ENCODE assay signal across 8 cellular contexts in genomic region chr14:75068294-75069020, GRCh38. TPM values are rescaled to one million over a fixed set of nuclear protein-coding genes. Genes with fewer than 3 reads are reported as not detected.
DNase-seq lines count a peak whose midpoint lies in the region; ATAC-seq and TF ChIP-seq lines count a peak whose summit lies in the region.

No MANE protein-coding gene starts in this region.

- intact Hi-C loops in ovary (cut with DNase I), result no loop called here

- H3K4me1 ChIP-seq in ovary (ENCODE audit: insufficient read depth), result peaks cover 6% of the 10 kb centered on the region

- no peaks in the 10 kb centered on the region for H3K27me3 ChIP-seq in ovary

- no peak for TF ChIP-seq EP300 in ovary (IDR thresholded peaks at IDR 0.05)

- no peaks in the 10 kb centered on the region for H3K9me3 ChIP-seq in ovary

- H3K27ac ChIP-seq in epithelial cell of prostate (peak overlapping the region; percentile 64), ovary (peak overlapping the region in 1 of 2 donors; percentile 75)

- peak overlapping the region; percentile 53 for H3K4me3 ChIP-seq in ovary

- ATAC-seq in GM18870 (IDR thresholded peaks at IDR 0.05; ENCODE audit: unreplicated experiment), result no peak

- no peak for TF ChIP-seq POLR2A in ovary (IDR thresholded peaks at IDR 0.05)

- peak in 1 of 3 donors; percentile 18 for TF ChIP-seq CTCF in ovary (IDR thresholded peaks at IDR 0.05)

- no peaks in the 10 kb centered on the region for H3K36me3 ChIP-seq in ovary

- DNase-seq in COLO668 (lab: John Stamatoyannopoulos, UW; ENCODE audit: unreplicated experiment) (peak; percentile 16), NCI-H2227 (lab: John Stamatoyannopoulos, UW; ENCODE audit: unreplicated experiment) (peak; percentile 9), epithelial cell of prostate (ENCODE audit: low read depth, low spot score) (no peak), ovary (no peak), NCI-H82 treated with DMSO at 0.1 percent for 48 hours (lab: John Stamatoyannopoulos, UW; ENCODE audit: unreplicated experiment) (no peak)
- DNase-seq in activated CD8-positive, alpha-beta memory T cell treated with anti-CD3 and anti-CD28 coated beads for 24 hours, result no peak
- DNase-seq in activated T-cell treated with anti-CD3 and anti-CD28 coated beads, Interleukin-2, amount 50 U/mL, for 48 hours, result no peak

- 7 to 8% (median 7%) methylated on average over 13 of the region's 13 CpGs for WGBS in ovary, 3 donors

RNA-seq across cellular contexts. Expression of gene ZC2HC1C, which starts 1.0 kb away (rescaled TPM):
- 1 to 10 TPM in 4 of 7 donors, under 1 TPM in 3; 0.66 to 9.2 (median 1.3) TPM for total RNA-seq in ovary
- polyA plus RNA-seq in ovary, result 1 to 10 TPM in 1 of 2 donors, under 1 TPM in 1; 0.46 to 2.6 TPM

RNA-seq across cellular contexts. Expression of gene ACYP1, which starts 4.6 kb away (rescaled TPM):
- total RNA-seq in ovary, result 10 to 100 TPM in 4 of 7 donors, 1 to 10 TPM in 3; 5.5 to 27.7 (median 11.2) TPM
- 10 to 100 TPM; 11.3 to 16.9 TPM for polyA plus RNA-seq in ovary

RNA-seq across cellular contexts. Expression of gene MLH3, which starts 17.2 kb away (rescaled TPM):
- total RNA-seq in ovary, result 10 to 100 TPM; 21.7 to 36.4 (median 26.8) TPM
- polyA plus RNA-seq in ovary, result 10 to 100 TPM; 14.8 to 18.7 TPM

RNA-seq across cellular contexts. Expression of gene NEK9, which starts 58.4 kb away (rescaled TPM):
- total RNA-seq in ovary, result 100 to 1,000 TPM in 4 of 7 donors, 10 to 100 TPM in 3; 58.1 to 140 (median 117) TPM
- 100 to 1,000 TPM in 1 of 2 donors, 10 to 100 TPM in 1; 57.0 to 105 TPM for polyA plus RNA-seq in ovary

Comparison
In these comparisons a context has a peak if more than half of its experiments do, and no peak if none do; other contexts are left out.
1. DNase-seq: peak in COLO668 (single experiment) and NCI-H2227 (single experiment); none in epithelial cell of prostate (single experiment), ovary (0 of 5), activated CD8-positive, alpha-beta memory T cell treated with anti-CD3 and anti-CD28 coated beads for 24 hours (single experiment), NCI-H82 treated with DMSO at 0.1 percent for 48 hours (single experiment) and activated T-cell treated with anti-CD3 and anti-CD28 coated beads, Interleukin-2, amount 50 U/mL, for 48 hours (0 of 2).